In genomic region chr15:52567886-52568568, GRCh38 we compare ENCODE assay signal across 8 cellular contexts. TPM values are rescaled to one million over a fixed set of nuclear protein-coding genes. Genes with fewer than 3 reads are reported as not detected.
A peak's percentile ranks its signal among the peaks of the same experiment; 100 is the strongest.
DNase-seq lines count a peak whose midpoint lies in the region; ATAC-seq and TF ChIP-seq lines count a peak whose summit lies in the region.

No MANE protein-coding gene starts in this region.

- peak; percentile 44 for DNase-seq in NCI-H2171 treated with DMSO at 0.1 percent for 48 hours (lab: John Stamatoyannopoulos, UW)
- DNase-seq in NCI-H2171 (lab: John Stamatoyannopoulos, UW), result no peak
- DNase-seq in Peyer's patch, result peak; percentile 35 to 80 (median 74)
- peak; percentile 6 for DNase-seq in activated naive CD8-positive, alpha-beta T cell treated with anti-CD3 and anti-CD28 coated beads, Interleukin-2, amount 50 U/mL, for 16 hours (ENCODE audit: low read depth, low spot score)
- DNase-seq in right atrium auricular region (ENCODE audit: low spot score), result no peak
- peak; percentile 40 for DNase-seq in renal cortical epithelial cell (ENCODE audit: low read depth)
- DNase-seq in ureter (ENCODE audit: low spot score), result no peak

- H3K4me1 ChIP-seq in Peyer's patch, result peaks cover 0 to 35% (median 0%) of the 10 kb centered on the region in 4 donors
- H3K4me1 ChIP-seq in right atrium auricular region, result peaks cover 0 to 42% of the 10 kb centered on the region in 2 donors

- no peak for TF ChIP-seq CTCF in Peyer's patch (IDR thresholded peaks at IDR 0.05)
- TF ChIP-seq CTCF in right atrium auricular region (IDR thresholded peaks at IDR 0.05), result no peak

- H3K36me3 ChIP-seq in Peyer's patch, result no peaks in the 10 kb centered on the region
- H3K36me3 ChIP-seq in right atrium auricular region, result no peaks in the 10 kb centered on the region

- H3K27me3 ChIP-seq in Peyer's patch, result no peaks in the 10 kb centered on the region
- no peaks in the 10 kb centered on the region for H3K27me3 ChIP-seq in right atrium auricular region

- ATAC-seq in GM19463 (IDR thresholded peaks at IDR 0.05; ENCODE audit: unreplicated experiment), result no peak

- H3K27ac ChIP-seq in Peyer's patch (peak overlapping the region; percentile 83 to 97 (median 94)), right atrium auricular region (peak overlapping the region; percentile 94 to 95)

- H3K4me3 ChIP-seq in Peyer's patch, result peak overlapping the region; percentile 52 to 85 (median 70)
- H3K4me3 ChIP-seq in right atrium auricular region, result peak overlapping the region; percentile 67 to 76

- TF ChIP-seq POLR2A in Peyer's patch (IDR thresholded peaks at IDR 0.05), result no peak

- H3K9me3 ChIP-seq in Peyer's patch (no peaks in the 10 kb centered on the region), right atrium auricular region (no peaks in the 10 kb centered on the region)

RNA-seq across cellular contexts. Expression of gene ARPP19, which starts 0.8 kb away (rescaled TPM):
- total RNA-seq in Peyer's patch (100 to 1,000 TPM in 1 of 4 donors, 10 to 100 TPM in 3; 37.7 to 106 (median 63.7) TPM), right atrium auricular region (10 to 100 TPM; 82.7 to 94.3 TPM), renal cortical epithelial cell (175 and 183 TPM in 2 replicates), ureter (125 TPM)

RNA-seq across cellular contexts. Expression of gene MYO5A, which starts 39.3 kb away (rescaled TPM):
- 10 to 100 TPM in 2 of 4 donors, 1 to 10 TPM in 2; 8.9 to 65.2 (median 12.7) TPM for total RNA-seq in Peyer's patch
- total RNA-seq in right atrium auricular region, result 10 to 100 TPM; 12.3 to 21.5 TPM
- total RNA-seq in renal cortical epithelial cell, result 37.0 and 71.3 TPM in 2 replicates
- 25.3 TPM for total RNA-seq in ureter

Comparison
In these comparisons a context has a peak if more than half of its experiments do, and no peak if none do; other contexts are left out.
1. DNase-seq: peak in NCI-H2171 treated with DMSO at 0.1 percent for 48 hours (single experiment), Peyer's patch (3 of 3), activated naive CD8-positive, alpha-beta T cell treated with anti-CD3 and anti-CD28 coated beads, Interleukin-2, amount 50 U/mL, for 16 hours (single experiment) and renal cortical epithelial cell (single experiment); none in NCI-H2171 (single experiment), right atrium auricular region (single experiment) and ureter (single experiment).